In genomic region chr5:180162304-180162661, GRCh38 we compare ENCODE assay signal across 20 cellular contexts. TPM values are rescaled to one million over a fixed set of nuclear protein-coding genes. Genes with fewer than 3 reads are reported as not detected.
DNase-seq lines count a peak whose midpoint lies in the region; ATAC-seq, FAIRE-seq and TF ChIP-seq lines count a peak whose summit lies in the region.
"Had no signal": no experiment of that assay in that cellular context is flagged by ENCODE, and none has a peak within 500 bp of the region (broad histone marks: within the 10 kb centered on the region; RNA-seq: fewer than 3 reads in every experiment).

No MANE protein-coding gene starts in this region.

- H3K27ac Mint-ChIP-seq in natural killer cell treated with Interleukin-12 subunit alpha and Interleukin-12 subunit beta and Interleukin-15 and Interleukin-18, amount 100 ng/mL, for 72 hours, result no peak overlapping the region
- no peak overlapping the region for H3K27ac Mint-ChIP-seq in natural killer cell
- H3K27ac Mint-ChIP-seq: CD4-positive, alpha-beta T cell; HFFc6; IgD-negative memory B cell had no signal

- no peaks in the 10 kb centered on the region for H3K4me1 Mint-ChIP-seq in natural killer cell treated with Interleukin-12 subunit alpha and Interleukin-12 subunit beta and Interleukin-15 and Interleukin-18, amount 100 ng/mL, for 72 hours (ENCODE audit: low read depth in 2 of 2)
- H3K4me1 Mint-ChIP-seq in natural killer cell, result peaks cover 0 to 8% of the 10 kb centered on the region in 2 donors
- H3K4me1 Mint-ChIP-seq: IgD-negative memory B cell had no signal

- H3K27me3 ChIP-seq in H7 (ENCODE audit: control insufficient read depth, insufficient read depth, low read length) (no peaks in the 10 kb centered on the region), dorsolateral prefrontal cortex (no peaks in the 10 kb centered on the region), pancreas (no peaks in the 10 kb centered on the region)

- H3K4me3 Mint-ChIP-seq in natural killer cell treated with Interleukin-12 subunit alpha and Interleukin-12 subunit beta and Interleukin-15 and Interleukin-18, amount 100 ng/mL, for 72 hours, result no peak overlapping the region
- H3K4me3 Mint-ChIP-seq in natural killer cell, result no peak overlapping the region
- H3K4me3 Mint-ChIP-seq: CD4-positive, alpha-beta T cell; HFFc6; IgD-negative memory B cell had no signal

- TF ChIP-seq CTCF in natural killer cell (IDR thresholded peaks at IDR 0.05) (no peak), dorsolateral prefrontal cortex (IDR thresholded peaks at IDR 0.05 in 54 of 56, conservative IDR thresholded peaks at IDR 0.05 in 2 of 56; ENCODE audit: low read depth in 1 of 56, partially characterized antibody in 56 of 56) (peak in 5 of 56 donors; percentile 1 to 47 (median 9)), pancreas (IDR thresholded peaks at IDR 0.05) (no peak)

- ATAC-seq in natural killer cell treated with Interleukin-12 subunit alpha and Interleukin-12 subunit beta and Interleukin-15 and Interleukin-18, amount 100 ng/mL, for 72 hours, result peak in 1 of 2 donors; percentile 53
- ATAC-seq in natural killer cell (no peak), GM18867 (IDR thresholded peaks at IDR 0.05; ENCODE audit: unreplicated experiment) (no peak), pancreas (no peak)

- peaks cover 21 to 28% of the 10 kb centered on the region in 2 donors for H3K27me3 Mint-ChIP-seq in natural killer cell treated with Interleukin-12 subunit alpha and Interleukin-12 subunit beta and Interleukin-15 and Interleukin-18, amount 100 ng/mL, for 72 hours
- peaks cover 11 to 25% of the 10 kb centered on the region in 2 donors for H3K27me3 Mint-ChIP-seq in natural killer cell (ENCODE audit: low read depth in 2 of 2)

- peak; percentile 46 for DNase-seq in natural killer cell treated with Interleukin-12 subunit alpha and Interleukin-12 subunit beta and Interleukin-15 and Interleukin-18, amount 100 ng/mL, for 72 hours (ENCODE audit: low spot score)
- DNase-seq in natural killer cell (no peak), H7 (peak; percentile 28), dorsolateral prefrontal cortex (no peak), substantia nigra (lab: John Stamatoyannopoulos, UW) (peak in 1 of 49 donors; percentile 36), COR-L47 (lab: John Stamatoyannopoulos, UW) (no peak), pancreas (no peak)
- DNase-seq: AML-193; CD4-positive, alpha-beta T cell; DMS79 treated with DMSO at 0.1 percent for 48 hours; GF-D8; GM23248; HFFc6; KBM-7 had no signal

- H3K4me1 ChIP-seq in pancreas, result no peaks in the 10 kb centered on the region

- H3K36me3 ChIP-seq in H7 (replicated peaks; ENCODE audit: control insufficient read depth, insufficient read depth, low read length) (no peaks in the 10 kb centered on the region), pancreas (no peaks in the 10 kb centered on the region)

- H3K9me3 Mint-ChIP-seq in natural killer cell treated with Interleukin-12 subunit alpha and Interleukin-12 subunit beta and Interleukin-15 and Interleukin-18, amount 100 ng/mL, for 72 hours, result no peaks in the 10 kb centered on the region
- H3K9me3 Mint-ChIP-seq in natural killer cell, result no peaks in the 10 kb centered on the region

- no peaks in the 10 kb centered on the region for H3K9me3 ChIP-seq in pancreas

- H3K27ac ChIP-seq in dorsolateral prefrontal cortex (peak overlapping the region in 32 of 59 donors; percentile 0 to 93 (median 56)), substantia nigra (ENCODE audit: low read depth, low read length, poor library complexity, severe bottlenecking) (peak overlapping the region; percentile 50), pancreas (no peak overlapping the region)
- H3K27ac ChIP-seq: C4-2B, GM23248 had no signal

- no peaks in the 10 kb centered on the region for H3K36me3 Mint-ChIP-seq in natural killer cell treated with Interleukin-12 subunit alpha and Interleukin-12 subunit beta and Interleukin-15 and Interleukin-18, amount 100 ng/mL, for 72 hours
- no peaks in the 10 kb centered on the region for H3K36me3 Mint-ChIP-seq in natural killer cell
- H3K36me3 Mint-ChIP-seq: IgD-negative memory B cell had no signal

- FAIRE-seq in pancreas (lab: Jason Lieb, UNC), result no peak
- FAIRE-seq: A204.1, H54 had no signal

- H3K4me3 ChIP-seq in H7 (ENCODE audit: insufficient read depth, low read depth, low read length) (no peak overlapping the region), dorsolateral prefrontal cortex (no peak overlapping the region), pancreas (no peak overlapping the region)
- H3K4me3 ChIP-seq: GM23248 had no signal

- WGBS in pancreas, 2 donors, result 76 to 81% methylated on average over 5 of the region's 5 CpGs

- intact Hi-C loops in natural killer cell (cut with micrococcal nuclease), result no loop called here
- intact Hi-C loops in dorsolateral prefrontal cortex (cut with DNase I), result loop anchor here in 1 of 2 donors (5.0 to 10.0 kb wide), 2 partner anchors 35 to 133 kb away; partner anchors contain the start of gene MAPK9
- intact Hi-C loops in pancreas (cut with DNase I), result no loop called here

RNA-seq across cellular contexts. Expression of gene RASGEF1C, which starts 46.7 kb away (rescaled TPM):
- total RNA-seq in natural killer cell treated with Interleukin-12 subunit alpha and Interleukin-12 subunit beta and Interleukin-15 and Interleukin-18, amount 100 ng/mL, for 72 hours, result not detected
- total RNA-seq in natural killer cell (not detected), dorsolateral prefrontal cortex (10 to 100 TPM in 84 of 120 experiments, 1 to 10 TPM in 36; 6.8 to 16.9 (median 11.4) TPM), pancreas (under 1 TPM in 1 of 6 donors, not detected in 5; 0.09 TPM)
- 0.78 and 1.4 TPM in 2 replicates for total RNA-seq in H7 (2014; rRNA removed; shearing (Covaris generic))
- under 1 TPM in 1 of 2 donors, not detected in 1; 0.38 TPM for polyA plus RNA-seq in pancreas
- total RNA-seq: CD4-positive, alpha-beta T cell; GM23248; HFFc6 had no signal
- polyA plus RNA-seq: BJ, GM23248, IgD-negative memory B cell had no signal

Comparison
In these comparisons a context has a peak if more than half of its experiments do, and no peak if none do; other contexts are left out.
1. DNase-seq: peak in natural killer cell treated with Interleukin-12 subunit alpha and Interleukin-12 subunit beta and Interleukin-15 and Interleukin-18, amount 100 ng/mL, for 72 hours (single experiment) and H7 (single experiment); none in natural killer cell (single experiment), dorsolateral prefrontal cortex (0 of 10), COR-L47 (single experiment) and pancreas (0 of 6).
2. H3K27ac ChIP-seq: peak in dorsolateral prefrontal cortex (32 of 59) and substantia nigra (single experiment); none in pancreas (0 of 4).